Comparison of ENCODE assay signal across 8 cellular contexts in genomic region chr16:57462978-57463362, GRCh38. TPM values are rescaled to one million over a fixed set of nuclear protein-coding genes. Genes with fewer than 3 reads are reported as not detected.
DNase-seq lines count a peak whose midpoint lies in the region; ATAC-seq, FAIRE-seq and TF ChIP-seq lines count a peak whose summit lies in the region.

No MANE protein-coding gene starts in this region.

- H3K79me2 ChIP-seq in OCI-LY7 (ENCODE audit: insufficient read depth, low read depth, low read length) (peaks cover 14% of the 10 kb centered on the region), endothelial cell of umbilical vein (ENCODE audit: control insufficient read depth, insufficient read depth, low read length) (peaks cover 18% of the 10 kb centered on the region), neural progenitor cell (ENCODE audit: low read depth) (peaks cover 27% of the 10 kb centered on the region)

- no peak for DNase-seq in OCI-LY7 (ENCODE audit: low spot score)
- peak; percentile 27 for DNase-seq in endothelial cell of umbilical vein (ENCODE audit: low read depth, low spot score)
- DNase-seq in neural progenitor cell (ENCODE audit: low spot score) = peak; percentile 43
- no peak for DNase-seq in NCI-H1417 treated with DMSO at 0.1 percent for 48 hours (lab: John Stamatoyannopoulos, UW)
- no peak for DNase-seq in dedifferentiated amniotic fluid mesenchymal stem cell (ENCODE audit: extremely low spot score)
- no peak for DNase-seq in nucleus accumbens (lab: John Stamatoyannopoulos, UW)

- CTCF ChIA-PET in OCI-LY7 (lab: Charles Lee; ENCODE audit: unreplicated experiment) (interaction anchor here (1.0 to 1.1 kb wide), 3 partner anchors 10 to 50 kb away, joined by 3 to 5 read pairs (median 4); partner anchors contain the start of genes CIAPIN1 and COQ9), endothelial cell of umbilical vein (lab: Charles Lee) (interaction anchor here (0.6 to 4.1 kb wide), 16 partner anchors 8 to 74 kb away, joined by 3 to 40 read pairs (median 6); partner anchors contain the start of genes CCDC102A, CIAPIN1 and COQ9)

- no peaks in the 10 kb centered on the region for H3K27me3 Mint-ChIP-seq in neural progenitor cell (ENCODE audit: insufficient read depth, low read depth)

- peaks cover 55% of the 10 kb centered on the region for H3K36me3 ChIP-seq in OCI-LY7 (ENCODE audit: insufficient read depth, low read length)
- H3K36me3 ChIP-seq in endothelial cell of umbilical vein (ENCODE audit: control insufficient read depth in 2 of 2, extremely low read depth in 1 of 2, insufficient read depth in 2 of 2, low read length in 2 of 2) = peaks cover 3 to 40% of the 10 kb centered on the region in 2 experiments
- H3K36me3 ChIP-seq in neural progenitor cell = no peaks in the 10 kb centered on the region

- BruUV-seq in OCI-LY7 (replicated peaks; lab: Mats Ljungman, UMichigan) (no TSS peak), endothelial cell of umbilical vein (replicated peaks; lab: Mats Ljungman, UMichigan) (no TSS peak)

- POLR2A ChIA-PET in OCI-LY7 (lab: Charles Lee) = interaction anchor here (0.7 to 1.4 kb wide), 8 partner anchors 9 to 162 kb away, joined by 3 to 9 read pairs (median 3); partner anchors contain the start of genes CIAPIN1 and COQ9
- POLR2A ChIA-PET in endothelial cell of umbilical vein (lab: Charles Lee) = no interaction called here

- dilution Hi-C loops in endothelial cell of umbilical vein (cut with MboI; ENCODE audit: extremely low pct_ligation_motif_present, low sequenced_read_pairs) = no loop called here

- H3K4me1 Mint-ChIP-seq in neural progenitor cell = peaks cover 12% of the 10 kb centered on the region

- H3K27me3 ChIP-seq in endothelial cell of umbilical vein (ENCODE audit: control insufficient read depth in 2 of 2, insufficient read depth in 2 of 2, low read length in 2 of 2) = no peaks in the 10 kb centered on the region
- no peaks in the 10 kb centered on the region for H3K27me3 ChIP-seq in neural progenitor cell

- peak overlapping the region; percentile 87 for H3K27ac Mint-ChIP-seq in neural progenitor cell

- H3K9me3 ChIP-seq in OCI-LY7 (ENCODE audit: low read length) (no peaks in the 10 kb centered on the region), endothelial cell of umbilical vein (replicated peaks; ENCODE audit: control insufficient read depth, insufficient read depth, low read length) (no peaks in the 10 kb centered on the region), neural progenitor cell (ENCODE audit: low read depth) (no peaks in the 10 kb centered on the region)

- no peaks in the 10 kb centered on the region for H4K20me1 ChIP-seq in OCI-LY7 (ENCODE audit: insufficient read depth, low read length)
- no peaks in the 10 kb centered on the region for H4K20me1 ChIP-seq in endothelial cell of umbilical vein (replicated peaks; ENCODE audit: control insufficient read depth, extremely low read depth, insufficient read depth, low read length)
- H4K20me1 ChIP-seq in neural progenitor cell (ENCODE audit: low read depth) = peaks cover 5% of the 10 kb centered on the region

- no peak for TF ChIP-seq POLR2A in endothelial cell of umbilical vein (IDR thresholded peaks at IDR 0.05; ENCODE audit: low read depth, low read length)

- no peaks in the 10 kb centered on the region for H3K9me1 ChIP-seq in endothelial cell of umbilical vein (replicated peaks; ENCODE audit: control insufficient read depth, extremely low read depth, insufficient read depth, low read length)

- no peak overlapping the region for H3K27ac ChIP-seq in OCI-LY7 (ENCODE audit: low read depth, low read length, poor library complexity, severe bottlenecking)
- peak overlapping the region; percentile 14 for H3K27ac ChIP-seq in endothelial cell of umbilical vein (ENCODE audit: insufficient read depth, low read depth, low read length)
- H3K27ac ChIP-seq in neural progenitor cell = no peak overlapping the region

- H3K4me2 ChIP-seq in OCI-LY7 (ENCODE audit: low read length) = peak overlapping the region; percentile 97
- H3K4me2 ChIP-seq in endothelial cell of umbilical vein (ENCODE audit: insufficient read depth, low read length) = peak overlapping the region; percentile 87
- peak overlapping the region; percentile 90 for H3K4me2 ChIP-seq in neural progenitor cell

- TF ChIP-seq CTCF in OCI-LY7 (conservative IDR thresholded peaks at IDR 0.05; ENCODE audit: low read length) = no peak
- no peak for TF ChIP-seq CTCF in endothelial cell of umbilical vein (IDR thresholded peaks at IDR 0.05; ENCODE audit: extremely low read depth in 1 of 2, insufficient read depth in 1 of 2, low read depth in 1 of 2, low read length in 2 of 2)
- no peak for TF ChIP-seq CTCF in neural progenitor cell (IDR thresholded peaks at IDR 0.05)

- intact Hi-C loops in OCI-LY7 (cut with micrococcal nuclease; ENCODE audit: unreplicated experiment) = loop anchor here (5.0 kb wide), 1 partner anchor 74 kb away; the partner anchor contains the start of gene CCDC102A
- intact Hi-C loops in endothelial cell of umbilical vein (cut with micrococcal nuclease) = loop anchor here (1.0 kb wide), 2 partner anchors 16 to 56 kb away; partner anchors contain the start of genes CIAPIN1 and COQ9

- peaks cover 18% of the 10 kb centered on the region for H3K36me3 Mint-ChIP-seq in neural progenitor cell

- H3F3A ChIP-seq in neural progenitor cell (ENCODE audit: low read depth) = peaks cover 3% of the 10 kb centered on the region

- peak overlapping the region; percentile 100 for H3K4me3 Mint-ChIP-seq in neural progenitor cell

- no peaks in the 10 kb centered on the region for H3K9me3 Mint-ChIP-seq in neural progenitor cell

- H3K4me3 ChIP-seq in OCI-LY7 (ENCODE audit: low read depth, low read length, poor library complexity, severe bottlenecking) (peak overlapping the region; percentile 97), endothelial cell of umbilical vein (replicated peaks in 1 of 3; ENCODE audit: insufficient read depth in 1 of 3, low read depth in 1 of 3, low read length in 3 of 3) (peak overlapping the region; percentile 59 to 85 (median 79)), neural progenitor cell (peak overlapping the region; percentile 79)

- no peaks in the 10 kb centered on the region for H3K9me2 ChIP-seq in OCI-LY7 (ENCODE audit: insufficient read depth, low read length)

- ATAC-seq in GM18511 (IDR thresholded peaks at IDR 0.05; ENCODE audit: unreplicated experiment) (peak; percentile 34), GM21528 (IDR thresholded peaks at IDR 0.05; ENCODE audit: low FRiP score, unreplicated experiment) (no peak)

- peak overlapping the region; percentile 9; the same call in 1 of the 2 replicates for H2AFZ ChIP-seq in OCI-LY7 (ENCODE audit: low read length)
- no peak overlapping the region for H2AFZ ChIP-seq in endothelial cell of umbilical vein (ENCODE audit: low read depth, low read length)
- H2AFZ ChIP-seq in neural progenitor cell (replicated peaks) = no peak overlapping the region

- H3K9ac ChIP-seq in endothelial cell of umbilical vein (replicated peaks; ENCODE audit: extremely low read depth, insufficient read depth, low read length) (peak overlapping the region; percentile 72), neural progenitor cell (peak overlapping the region; percentile 89)

- FAIRE-seq in endothelial cell of umbilical vein (lab: Jason Lieb, UNC) = no peak

- H3K4me1 ChIP-seq in OCI-LY7 (ENCODE audit: insufficient read depth, low read length, poor library complexity, severe bottlenecking) = peaks cover 9% of the 10 kb centered on the region
- peaks cover 6% of the 10 kb centered on the region for H3K4me1 ChIP-seq in endothelial cell of umbilical vein (ENCODE audit: control insufficient read depth, extremely low read depth, insufficient read depth, low read length)
- H3K4me1 ChIP-seq in neural progenitor cell = peaks cover 6% of the 10 kb centered on the region

RNA-seq across cellular contexts. Expression of gene POLR2C, which starts 0.5 kb away (rescaled TPM):
- total RNA-seq in OCI-LY7 (2014; rRNA removed; shearing (Covaris generic)) = 98.1 and 101 TPM in 2 replicates
- total RNA-seq in OCI-LY7 (2022) (51.3 and 52.3 TPM in 2 replicates), endothelial cell of umbilical vein (60.2 and 65.2 TPM in 2 replicates), neural progenitor cell (ENCODE audit: low replicate concordance) (58.4 and 97.4 TPM in 2 replicates)
- 115 and 129 TPM in 2 replicates for polyA plus RNA-seq in endothelial cell of umbilical vein
- polyA plus RNA-seq in endothelial cell of umbilical vein (2011; cell fraction: cytosol; rRNA removed) = 118 and 127 TPM in 2 replicates
- polyA plus RNA-seq in endothelial cell of umbilical vein (2011; cell fraction: nucleus; rRNA removed) = 92.4 and 111 TPM in 2 replicates
- 61.1 and 68.3 TPM in 2 replicates for polyA plus RNA-seq in endothelial cell of umbilical vein (2012)
- polyA minus RNA-seq in endothelial cell of umbilical vein = 224 and 248 TPM in 2 replicates
- 122 TPM for polyA minus RNA-seq in endothelial cell of umbilical vein (2011; cell fraction: cytosol; rRNA and poly(A)+ RNA removed)
- polyA minus RNA-seq in endothelial cell of umbilical vein (2011; cell fraction: nucleus; rRNA and poly(A)+ RNA removed) = 58.3 and 59.0 TPM in 2 replicates

RNA-seq across cellular contexts. Expression of gene COQ9, which starts 15.7 kb away (rescaled TPM):
- 30.5 and 31.3 TPM in 2 replicates for total RNA-seq in OCI-LY7 (2014; rRNA removed; shearing (Covaris generic))
- total RNA-seq in OCI-LY7 (2022) (43.9 and 45.2 TPM in 2 replicates), endothelial cell of umbilical vein (42.1 and 42.5 TPM in 2 replicates), neural progenitor cell (ENCODE audit: low replicate concordance) (20.2 and 20.3 TPM in 2 replicates)
- polyA plus RNA-seq in endothelial cell of umbilical vein = 78.3 and 83.6 TPM in 2 replicates
- 77.5 and 80.1 TPM in 2 replicates for polyA plus RNA-seq in endothelial cell of umbilical vein (2011; cell fraction: cytosol; rRNA removed)
- 130 and 136 TPM in 2 replicates for polyA plus RNA-seq in endothelial cell of umbilical vein (2011; cell fraction: nucleus; rRNA removed)
- polyA plus RNA-seq in endothelial cell of umbilical vein (2012) = 45.1 and 49.5 TPM in 2 replicates
- 65.5 and 67.5 TPM in 2 replicates for polyA minus RNA-seq in endothelial cell of umbilical vein
- 50.9 TPM for polyA minus RNA-seq in endothelial cell of umbilical vein (2011; cell fraction: cytosol; rRNA and poly(A)+ RNA removed)
- polyA minus RNA-seq in endothelial cell of umbilical vein (2011; cell fraction: nucleus; rRNA and poly(A)+ RNA removed) = 27.8 and 29.9 TPM in 2 replicates

RNA-seq across cellular contexts. Expression of gene CIAPIN1, which starts 15.8 kb away (rescaled TPM):
- total RNA-seq in OCI-LY7 (2014; rRNA removed; shearing (Covaris generic)) = 47.7 and 72.1 TPM in 2 replicates
- total RNA-seq in OCI-LY7 (2022) = 56.2 and 58.9 TPM in 2 replicates
- total RNA-seq in endothelial cell of umbilical vein = 70.9 and 77.9 TPM in 2 replicates
- polyA plus RNA-seq in endothelial cell of umbilical vein = 70.7 and 74.6 TPM in 2 replicates
- polyA plus RNA-seq in endothelial cell of umbilical vein (2011; cell fraction: cytosol; rRNA removed) = 75.4 and 79.5 TPM in 2 replicates
- polyA plus RNA-seq in endothelial cell of umbilical vein (2011; cell fraction: nucleus; rRNA removed) = 58.5 and 59.3 TPM in 2 replicates
- polyA plus RNA-seq in endothelial cell of umbilical vein (2012) = 68.9 and 85.7 TPM in 2 replicates
- polyA minus RNA-seq in endothelial cell of umbilical vein = 54.0 and 60.6 TPM in 2 replicates
- 24.8 TPM for polyA minus RNA-seq in endothelial cell of umbilical vein (2011; cell fraction: cytosol; rRNA and poly(A)+ RNA removed)
- 19.1 and 34.2 TPM in 2 replicates for polyA minus RNA-seq in endothelial cell of umbilical vein (2011; cell fraction: nucleus; rRNA and poly(A)+ RNA removed)
- 89.2 and 95.9 TPM in 2 replicates for total RNA-seq in neural progenitor cell (ENCODE audit: low replicate concordance)

RNA-seq across cellular contexts. Expression of gene DOK4, which starts 23.3 kb away (rescaled TPM):
- total RNA-seq in OCI-LY7 (2014; rRNA removed; shearing (Covaris generic)) = 0.09 and 0.13 TPM in 2 replicates
- total RNA-seq in OCI-LY7 (2022) (1.0 and 1.1 TPM in 2 replicates), endothelial cell of umbilical vein (22.3 and 24.4 TPM in 2 replicates), neural progenitor cell (ENCODE audit: low replicate concordance) (10.5 and 27.4 TPM in 2 replicates)
- polyA plus RNA-seq in endothelial cell of umbilical vein = 22.5 and 23.4 TPM in 2 replicates
- polyA plus RNA-seq in endothelial cell of umbilical vein (2011; cell fraction: cytosol; rRNA removed) = 21.2 and 23.3 TPM in 2 replicates
- polyA plus RNA-seq in endothelial cell of umbilical vein (2011; cell fraction: nucleus; rRNA removed) = 40.5 and 44.7 TPM in 2 replicates
- 16.6 and 20.1 TPM in 2 replicates for polyA plus RNA-seq in endothelial cell of umbilical vein (2012)
- polyA minus RNA-seq in endothelial cell of umbilical vein = 18.0 and 23.8 TPM in 2 replicates
- 17.8 TPM for polyA minus RNA-seq in endothelial cell of umbilical vein (2011; cell fraction: cytosol; rRNA and poly(A)+ RNA removed)
- polyA minus RNA-seq in endothelial cell of umbilical vein (2011; cell fraction: nucleus; rRNA and poly(A)+ RNA removed) = 5.4 and 6.0 TPM in 2 replicates

RNA-seq across cellular contexts. Expression of gene CCL17, which starts 58.4 kb away (rescaled TPM):
- total RNA-seq in OCI-LY7 (2014; rRNA removed; shearing (Covaris generic)) = not detected in 2 replicates
- not detected in 2 replicates for total RNA-seq in OCI-LY7 (2022)
- not detected in 2 replicates for total RNA-seq in endothelial cell of umbilical vein
- polyA plus RNA-seq in endothelial cell of umbilical vein = not detected in 2 replicates
- not detected in 2 replicates for polyA plus RNA-seq in endothelial cell of umbilical vein (2011; cell fraction: cytosol; rRNA removed)
- polyA plus RNA-seq in endothelial cell of umbilical vein (2011; cell fraction: nucleus; rRNA removed) = not detected in 2 replicates
- not detected in 2 replicates for polyA plus RNA-seq in endothelial cell of umbilical vein (2012)
- polyA minus RNA-seq in endothelial cell of umbilical vein = not detected in 2 replicates
- polyA minus RNA-seq in endothelial cell of umbilical vein (2011; cell fraction: cytosol; rRNA and poly(A)+ RNA removed) = not detected
- not detected in 2 replicates for polyA minus RNA-seq in endothelial cell of umbilical vein (2011; cell fraction: nucleus; rRNA and poly(A)+ RNA removed)
- not detected in 2 replicates for total RNA-seq in neural progenitor cell (ENCODE audit: low replicate concordance)

Comparison
In these comparisons a context has a peak if more than half of its experiments do, and no peak if none do; other contexts are left out.
1. DNase-seq: peak in endothelial cell of umbilical vein (single experiment) and neural progenitor cell (single experiment); none in OCI-LY7 (single experiment), NCI-H1417 treated with DMSO at 0.1 percent for 48 hours (single experiment), dedifferentiated amniotic fluid mesenchymal stem cell (single experiment) and nucleus accumbens (0 of 56).
2. Peak in every context shown above with its lines, with median percentiles within 50 percentile points of each other: H3K4me2 ChIP-seq and H3K4me3 ChIP-seq.